In the genomic region with DNA sequence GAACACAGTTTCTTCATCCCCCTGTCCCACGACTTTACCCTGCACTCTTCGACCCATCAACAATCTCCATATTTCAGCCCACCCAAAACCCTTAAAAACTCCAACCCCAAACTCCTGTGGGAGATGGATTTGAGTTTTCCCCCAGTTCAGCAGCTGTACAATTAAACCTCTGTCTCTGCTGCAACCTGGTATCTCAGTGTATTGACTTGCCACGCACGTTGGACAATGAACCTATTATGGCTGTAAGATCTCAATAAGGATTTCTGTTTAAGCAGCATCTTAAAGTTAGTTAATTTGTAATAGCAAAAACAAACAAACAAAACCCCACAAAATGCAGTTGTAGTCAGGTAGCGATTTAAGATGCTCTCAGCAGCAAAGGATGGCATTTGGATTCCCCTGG, we compare ENCODE assay signal across 22 cellular contexts.
DNase-seq lines count a peak whose midpoint lies in the region; ATAC-seq, FAIRE-seq and TF ChIP-seq lines count a peak whose summit lies in the region.
"Had no signal": no experiment of that assay in that cellular context is flagged by ENCODE, and none has a peak within 500 bp of the region (broad histone marks: within the 10 kb centered on the region; RNA-seq: fewer than 3 reads in every experiment).

No MANE protein-coding gene starts in this region.

- no peak overlapping the region for H2BK5ac ChIP-seq in H9 (ENCODE audit: insufficient read length, low read length)

- no peak overlapping the region for H4K5ac ChIP-seq in H9 (ENCODE audit: insufficient read length, low read depth, low read length)

- no peak overlapping the region for H4K91ac ChIP-seq in H9 (ENCODE audit: insufficient read length, low read depth, low read length)

- no peak overlapping the region for H2AFZ ChIP-seq in HepG2 (ENCODE audit: low read length)
- H2AFZ ChIP-seq in H9 (ENCODE audit: low read length) = no peak overlapping the region
- H2AFZ ChIP-seq: GM23248 had no signal

- 20% methylated on average over 5 of the region's 5 CpGs for WGBS in HepG2 (ENCODE audit: low lambda C conversion rate)
- WGBS in right lobe of liver (ENCODE audit: insufficient coverage, low coverage, low lambda C conversion rate, missing lambda C conversion rate) = no CpG with 5 or more reads among the region's 5 CpGs
- no CpG with 5 or more reads among the region's 5 CpGs for WGBS in H9 (ENCODE audit: extremely low coverage, insufficient read length, low lambda C conversion rate)

- H3K79me1 ChIP-seq in H9 (ENCODE audit: insufficient read depth, low read depth, low read length, poor library complexity, severe bottlenecking) = no peaks in the 10 kb centered on the region

- H4K8ac ChIP-seq in H9 (replicated peaks; ENCODE audit: insufficient read length, low read depth, low read length) = no peak overlapping the region

- H3K27me3 ChIP-seq in HepG2 (ENCODE audit: control insufficient read depth in 1 of 2, insufficient read depth in 2 of 2, low read length in 2 of 2) (no peaks in the 10 kb centered on the region), right lobe of liver (no peaks in the 10 kb centered on the region), H9 (ENCODE audit: insufficient read depth, low read length) (no peaks in the 10 kb centered on the region)
- H3K27me3 ChIP-seq: BLaER1 had no signal

- H2AK5ac ChIP-seq in H9 (ENCODE audit: insufficient read length, low read length) = no peak overlapping the region

- H2BK120ac ChIP-seq in H9 (ENCODE audit: low read depth, low read length, poor library complexity, severe bottlenecking) = no peak overlapping the region

- H4K20me1 ChIP-seq in HepG2 (ENCODE audit: insufficient read depth, low read length) = peaks cover 4% of the 10 kb centered on the region; the same call in 1 of the 2 replicates
- H4K20me1 ChIP-seq in H9 (ENCODE audit: control insufficient read depth, insufficient read depth, insufficient read length) = no peaks in the 10 kb centered on the region
- H4K20me1 ChIP-seq: BLaER1 had no signal

- no peak overlapping the region for H2BK12ac ChIP-seq in H9 (ENCODE audit: insufficient read length, low read depth, low read length)

- H3K36me3 Mint-ChIP-seq in H9 (ENCODE audit: insufficient read depth in 1 of 3, low read depth in 3 of 3) (no peaks in the 10 kb centered on the region), immature natural killer cell (peaks cover 8 to 43% (median 26%) of the 10 kb centered on the region in 3 donors)

- no peak overlapping the region for H3K4ac ChIP-seq in H9 (ENCODE audit: low read depth, low read length)

- BruUV-seq in HepG2 (replicated peaks; lab: Mats Ljungman, UMichigan) = no TSS peak

- no peak overlapping the region for H3K18ac ChIP-seq in H9 (ENCODE audit: insufficient read length, low read depth, low read length)

- no peak overlapping the region for H2BK15ac ChIP-seq in H9 (ENCODE audit: low read depth, low read length)

- H3K9ac ChIP-seq in HepG2 (ENCODE audit: insufficient read depth, low read depth, low read length) (no peak overlapping the region), H9 (ENCODE audit: extremely low read depth, insufficient read length, low read length) (no peak overlapping the region)
- H3K9ac ChIP-seq: BLaER1, GM23248 had no signal

- H3K4me3 ChIP-seq in HepG2 (replicated peaks in 1 of 3; ENCODE audit: insufficient read depth in 1 of 3, low read depth in 2 of 3, low read length in 3 of 3) = no peak overlapping the region; a peak in 1 of 6 replicates
- no peak overlapping the region for H3K4me3 ChIP-seq in right lobe of liver
- H3K4me3 ChIP-seq: BLaER1, GM23248 had no signal

- TF ChIP-seq CTCF in HepG2 (CRISPR knock-in tag; IDR thresholded peaks at IDR 0.05) = no peak
- no peak for TF ChIP-seq CTCF in right lobe of liver (IDR thresholded peaks at IDR 0.05)
- no peak for TF ChIP-seq CTCF in H9 (conservative IDR thresholded peaks at IDR 0.05)

- in situ Hi-C loops in HepG2 (cut with HindIII; ENCODE audit: extremely low pct_ligation_motif_present, low pct_unique_long_range_greater_than_20kb) = no loop called here

- H3K23me2 ChIP-seq in H9 (ENCODE audit: insufficient read length, low read depth, low read length, poor library complexity, severe bottlenecking) = no peaks in the 10 kb centered on the region

- peaks cover 22 to 28% of the 10 kb centered on the region in 2 experiments for H3K4me1 Mint-ChIP-seq in H9
- H3K4me1 Mint-ChIP-seq in immature natural killer cell = peaks cover 88 to 98% of the 10 kb centered on the region in 2 donors
- H3K4me1 Mint-ChIP-seq: B cell had no signal

- TF ChIP-seq POLR2A in HepG2 (IDR thresholded peaks at IDR 0.05; ENCODE audit: insufficient read depth in 1 of 2, low read depth in 2 of 2, low read length in 2 of 2) (no peak), right lobe of liver (IDR thresholded peaks at IDR 0.05) (no peak)

- H3K14ac ChIP-seq in H9 (ENCODE audit: insufficient read depth, low read length) = no peak overlapping the region

- H3K23ac ChIP-seq in H9 (ENCODE audit: insufficient read length, low read depth, low read length) = no peak overlapping the region

- H3K4me3 Mint-ChIP-seq in H9 = no peak overlapping the region
- peak overlapping the region in 2 of 5 donors; percentile 3 to 11 for H3K4me3 Mint-ChIP-seq in immature natural killer cell
- H3K4me3 Mint-ChIP-seq: B cell; CD4-positive, CD25-positive, alpha-beta regulatory T cell; CD8-positive, alpha-beta T cell had no signal

- H3K4me1 ChIP-seq in HepG2 (ENCODE audit: insufficient read depth, low read length) (peaks cover 90% of the 10 kb centered on the region), right lobe of liver (peaks cover 0 to 28% (median 15%) of the 10 kb centered on the region in 4 donors), H9 (ENCODE audit: insufficient read depth, low read length) (no peaks in the 10 kb centered on the region)

- no peaks in the 10 kb centered on the region; a peak in 1 of 5 replicates for H3K9me3 Mint-ChIP-seq in H9
- H3K9me3 Mint-ChIP-seq in immature natural killer cell = no peaks in the 10 kb centered on the region
- H3K9me3 Mint-ChIP-seq: CD4-positive, CD25-positive, alpha-beta regulatory T cell; CD8-positive, alpha-beta T cell had no signal

- no peak overlapping the region for H2BK20ac ChIP-seq in H9 (ENCODE audit: low read depth, low read length, poor library complexity, severe bottlenecking)

- peak; percentile 66 for DNase-seq in HepG2 (ENCODE audit: low spot score)
- no peak for DNase-seq in right lobe of liver
- DNase-seq in H9 = no peak
- no peak for DNase-seq in immature natural killer cell
- DNase-seq in SW480 (ENCODE audit: low spot score) = no peak
- DNase-seq in T1000 (lab: John Stamatoyannopoulos, UW) = no peak
- DNase-seq in NCI-H2171 treated with DMSO at 0.1 percent for 48 hours (lab: John Stamatoyannopoulos, UW) = no peak
- DNase-seq: CD4-positive, CD25-positive, alpha-beta regulatory T cell; CD8-positive, alpha-beta T cell; DND-41; GM23248; H7 had no signal

- ATAC-seq in HepG2 = peak; percentile 78
- ATAC-seq in right lobe of liver = no peak
- ATAC-seq: CD8-positive, alpha-beta T cell; HCT116 had no signal

- peak overlapping the region; percentile 34 for H3K4me2 ChIP-seq in HepG2 (ENCODE audit: low read depth, low read length)
- no peak overlapping the region for H3K4me2 ChIP-seq in H9 (ENCODE audit: insufficient read depth, insufficient read length, low read length)
- H3K4me2 ChIP-seq: BLaER1 had no signal

- H3K27ac ChIP-seq in HepG2 (ENCODE audit: extremely low read length, insufficient read depth, low read length) (peak overlapping the region; percentile 51), right lobe of liver (no peak overlapping the region), H9 (ENCODE audit: insufficient read length, low read depth, low read length) (no peak overlapping the region)
- H3K27ac ChIP-seq: 22Rv1, BLaER1, C4-2B, GM23248 had no signal

- peak; percentile 77 for FAIRE-seq in HepG2 (lab: Jason Lieb, UNC)
- FAIRE-seq: A204.1, G401.6, GM12892, GM19239, H1 had no signal

- TF ChIP-seq RAD21 in HepG2 (CRISPR knock-in tag; IDR thresholded peaks at IDR 0.05) = no peak

- CTCF ChIA-PET in HepG2 (lab: Yijun Ruan, JAX; ENCODE audit: low intra/inter-chr PET ratio, low total read pairs) = no interaction called here

- peaks cover 12 to 47% of the 10 kb centered on the region in 2 experiments for H3K36me3 ChIP-seq in HepG2 (replicated peaks in 1 of 2; ENCODE audit: control insufficient read depth in 1 of 2, insufficient read depth in 2 of 2, low read length in 2 of 2)
- no peaks in the 10 kb centered on the region for H3K36me3 ChIP-seq in right lobe of liver

- H3K27ac Mint-ChIP-seq in H9 (peak overlapping the region in 2 of 3 experiments; percentile 28 to 55; a peak in 1 of 7 replicates), immature natural killer cell (peak overlapping the region; percentile 51 to 80 (median 66))
- H3K27ac Mint-ChIP-seq: B cell; CD4-positive, CD25-positive, alpha-beta regulatory T cell; CD8-positive, alpha-beta T cell had no signal

- H3K9me3 ChIP-seq in HepG2 (ENCODE audit: low read length) (no peaks in the 10 kb centered on the region), right lobe of liver (no peaks in the 10 kb centered on the region), H9 (ENCODE audit: control insufficient read depth, low read depth, low read length) (no peaks in the 10 kb centered on the region)
- H3K9me3 ChIP-seq: BLaER1 had no signal

- H3K56ac ChIP-seq in H9 (ENCODE audit: insufficient read length, low read depth, low read length) = no peak overlapping the region

- H3T11ph ChIP-seq in H9 (ENCODE audit: low read length) = no peak overlapping the region

- intact Hi-C loops in HepG2 (cut with micrococcal nuclease; ENCODE audit: unreplicated experiment) = loop anchor here (10.0 kb wide), 1 partner anchor 118 kb away; a partner anchor contains a TSS
- intact Hi-C loops in right lobe of liver (cut with DNase I) = no loop called here

- POLR2A ChIA-PET in HepG2 (lab: Yijun Ruan, JAX) = no interaction called here

- peak in 1 of 2 experiments; percentile 47; a peak in 1 of 4 replicates for TF ChIP-seq EP300 in HepG2 (IDR thresholded peaks at IDR 0.05; ENCODE audit: low read depth in 2 of 2, low read length in 2 of 2)
- no peak for TF ChIP-seq EP300 in HepG2 (CRISPR knock-in tag; IDR thresholded peaks at IDR 0.05; ENCODE audit: borderline replicate concordance)

- H3K27me3 Mint-ChIP-seq in H9 (ENCODE audit: low read depth) = no peaks in the 10 kb centered on the region; the same call in 1 of the 2 replicates
- H3K27me3 Mint-ChIP-seq in immature natural killer cell (ENCODE audit: low read depth in 3 of 3) = peaks cover 1 to 24% (median 10%) of the 10 kb centered on the region in 3 donors
- H3K27me3 Mint-ChIP-seq: B cell; CD4-positive, CD25-positive, alpha-beta regulatory T cell had no signal

- H3K79me2 ChIP-seq in HepG2 (ENCODE audit: insufficient read depth, low read length) (peaks cover 58% of the 10 kb centered on the region), H9 (ENCODE audit: insufficient read depth, low read length) (no peaks in the 10 kb centered on the region)

TF ChIP-seq in HepG2, 621 proteins besides CTCF, POLR2A, EP300 and RAD21 (continues in another document):
- TF ChIP-seq SOX6 (IDR thresholded peaks at IDR 0.05) = no peak
- peak; percentile 69 for TF ChIP-seq SOX6 (CRISPR knock-in tag; IDR thresholded peaks at IDR 0.05)
